Comparison of ENCODE assay signal across 8 cellular contexts in the genomic region with DNA sequence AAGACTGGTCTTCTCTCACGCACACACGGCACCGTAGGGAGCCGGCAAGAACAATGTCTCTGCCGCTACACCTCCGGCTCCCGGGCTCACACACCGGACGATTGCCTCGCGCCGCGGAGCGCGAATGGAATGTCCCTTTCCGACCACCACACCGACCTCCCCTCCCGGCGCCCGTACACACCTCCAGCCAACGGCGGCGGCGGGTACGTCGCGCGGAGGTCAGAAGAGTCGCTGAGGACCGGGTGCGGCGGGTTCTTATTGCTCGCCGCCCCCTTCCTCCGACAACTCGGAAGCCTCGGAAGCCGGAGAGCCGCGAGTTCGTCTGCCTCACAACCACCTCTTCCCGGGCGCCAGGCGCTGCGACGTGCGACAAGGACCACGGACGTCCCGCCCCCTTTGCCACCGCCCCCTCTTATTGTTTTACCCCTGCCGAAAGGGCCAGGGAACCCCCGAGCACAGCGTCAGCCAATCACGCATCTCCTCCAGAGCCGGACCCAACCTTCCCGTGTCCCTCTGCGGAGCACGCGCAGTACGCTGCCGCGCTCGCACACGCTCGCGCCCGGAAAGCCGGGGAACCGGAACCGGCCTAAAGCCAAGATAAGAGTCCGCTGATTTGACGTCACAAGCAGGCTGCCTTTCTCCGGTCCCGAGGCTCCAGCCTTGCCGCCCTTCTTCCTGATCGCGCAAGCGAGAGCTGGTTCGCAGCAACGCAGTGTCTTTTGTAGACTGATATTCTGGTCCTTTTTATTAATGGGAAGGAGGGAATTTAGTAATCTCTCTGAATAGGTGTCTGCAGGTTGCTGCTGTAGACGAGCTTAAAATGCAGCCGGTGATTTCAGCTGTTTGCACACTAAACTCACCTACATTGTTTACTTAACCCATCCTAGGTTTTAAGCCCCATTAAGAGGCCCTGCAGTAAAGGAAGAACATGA. TPM values are rescaled to one million over a fixed set of nuclear protein-coding genes. Genes with fewer than 3 reads are reported as not detected.
A peak's percentile ranks its signal among the peaks of the same experiment; 100 is the strongest.
DNase-seq lines count a peak whose midpoint lies in the region; ATAC-seq and TF ChIP-seq lines count a peak whose summit lies in the region.

G3BP2 (minus strand) TSS at position 385 of the 932 bp plus-strand sequence. CDS start 11,386 bp downstream, outside the sequence.

- H3K4me1 ChIP-seq in Panc1 (ENCODE audit: control insufficient read depth, insufficient read depth, low read length) = peaks cover 25% of the 10 kb centered on the region; the same call in 1 of the 2 replicates
- H3K4me1 ChIP-seq in mucosa of rectum (ENCODE audit: control insufficient read depth in 2 of 2, insufficient read depth in 2 of 2, low read length in 2 of 2) = peaks cover 19 to 21% of the 10 kb centered on the region in 2 donors

- ATAC-seq in GM21723 (IDR thresholded peaks at IDR 0.05; ENCODE audit: unreplicated experiment) (peak; percentile 92), Panc1 (peak; percentile 97)
- ATAC-seq in activated T-cell treated with anti-CD3 and anti-CD28 coated beads, Interleukin-2, amount 50 U/mL, for 4 hours = peak; percentile 91 to 93

- H3K4me3 ChIP-seq in Panc1 (ENCODE audit: low read depth in 2 of 2, low read length in 2 of 2) = peak within 1 kb of the TSS; percentile 94 to 97
- peak within 1 kb of the TSS; percentile 74 to 98 for H3K4me3 ChIP-seq in mucosa of rectum (ENCODE audit: low read length in 2 of 2)

- no peak for TF ChIP-seq CTCF in Panc1 (IDR thresholded peaks at IDR 0.05)

- no TSS peak for BruUV-seq in Panc1 (replicated peaks; lab: Mats Ljungman, UMichigan)

- peaks cover 10% of the 10 kb centered on the region for H3K36me3 ChIP-seq in Panc1 (ENCODE audit: control insufficient read depth, insufficient read depth, low read length)
- no peaks in the 10 kb centered on the region for H3K36me3 ChIP-seq in mucosa of rectum (ENCODE audit: control insufficient read depth in 2 of 2, insufficient read depth in 2 of 2, low read length in 2 of 2)

- peak within 1 kb of the TSS; percentile 93 to 98 for H3K9ac ChIP-seq in mucosa of rectum (ENCODE audit: low read depth in 1 of 2, low read length in 2 of 2)

- no peaks in the 10 kb centered on the region for H3K9me3 ChIP-seq in Panc1 (ENCODE audit: control insufficient read depth, insufficient read depth, low read depth, low read length)
- no peaks in the 10 kb centered on the region for H3K9me3 ChIP-seq in mucosa of rectum (ENCODE audit: control insufficient read depth in 2 of 2, low read length in 2 of 2)

- CTCF ChIA-PET in Panc1 (lab: Charles Lee) = no interaction called here

- intact Hi-C loops in Panc1 (cut with micrococcal nuclease; ENCODE audit: unreplicated experiment) = no loop called here

- peak; percentile 97 for TF ChIP-seq POLR2A in erythroblast (IDR thresholded peaks at IDR 0.05; ENCODE audit: low read length)

- peak within 1 kb of the TSS; percentile 100 for H3K4me3 Mint-ChIP-seq in activated T-cell treated with anti-CD3 and anti-CD28 coated beads, Interleukin-2, amount 50 U/mL, for 4 hours

- POLR2A ChIA-PET in Panc1 (lab: Charles Lee) = interaction anchor here (0.6 to 0.7 kb wide), 3 partner anchors 10 to 55 kb away, joined by 4 to 13 read pairs (median 5); no protein-coding TSS in a partner anchor

- peaks cover 2% of the 10 kb centered on the region for H3K36me3 Mint-ChIP-seq in activated T-cell treated with anti-CD3 and anti-CD28 coated beads, Interleukin-2, amount 50 U/mL, for 4 hours (ENCODE audit: insufficient read depth)

- DNase-seq in DMS53 (lab: John Stamatoyannopoulos, UW) = peak; percentile 99
- DNase-seq in KG1 (lab: John Stamatoyannopoulos, UW) = peak; percentile 92
- DNase-seq in Panc1 (ENCODE audit: low read depth, low spot score) = peak; percentile 91
- peak; percentile 96 for DNase-seq in activated T-cell treated with anti-CD3 and anti-CD28 coated beads, Interleukin-2, amount 50 U/mL, for 4 hours
- DNase-seq in erythroblast (lab: John Stamatoyannopoulos, UW) = peak; percentile 99
- DNase-seq in stimulated activated CD8-positive, alpha-beta memory T cell treated with anti-CD3 and anti-CD28 coated beads, Interleukin-4, amount 100 ng/mL, for 48 hours = peak; percentile 96

- H3K4me1 Mint-ChIP-seq in activated T-cell treated with anti-CD3 and anti-CD28 coated beads, Interleukin-2, amount 50 U/mL, for 4 hours (ENCODE audit: low read depth) = peaks cover 43% of the 10 kb centered on the region

- H3K27me3 Mint-ChIP-seq in activated T-cell treated with anti-CD3 and anti-CD28 coated beads, Interleukin-2, amount 50 U/mL, for 4 hours (ENCODE audit: low read depth) = no peaks in the 10 kb centered on the region

- H3K27ac ChIP-seq in Panc1 (ENCODE audit: low read length) (peak within 1 kb of the TSS; percentile 98), mucosa of rectum (ENCODE audit: low read depth in 2 of 2, low read length in 2 of 2) (peak within 1 kb of the TSS; percentile 97 to 99)

- in situ Hi-C loops in Panc1 (cut with HindIII; ENCODE audit: low pct_unique_long_range_greater_than_20kb, low sequenced_read_pairs) = no loop called here

- H3K27me3 ChIP-seq in Panc1 (ENCODE audit: control insufficient read depth, insufficient read depth, low read length) (no peaks in the 10 kb centered on the region), mucosa of rectum (ENCODE audit: control insufficient read depth in 2 of 2, insufficient read depth in 2 of 2, low read length in 2 of 2) (no peaks in the 10 kb centered on the region)

- H3K9me3 Mint-ChIP-seq in activated T-cell treated with anti-CD3 and anti-CD28 coated beads, Interleukin-2, amount 50 U/mL, for 4 hours = no peaks in the 10 kb centered on the region

RNA-seq across cellular contexts. Expression of gene G3BP2, which starts in this region (rescaled TPM):
- total RNA-seq in Panc1 (2021; ENCODE audit: unreplicated experiment) = 146 TPM
- 57.1 TPM for polyA plus RNA-seq in Panc1 (2012; ENCODE audit: insufficient read length)
- total RNA-seq in activated T-cell treated with anti-CD3 and anti-CD28 coated beads, Interleukin-2, amount 50 U/mL, for 4 hours = 100 to 1,000 TPM; 177 to 196 (median 189) TPM

Comparison
In these comparisons a context has a peak if more than half of its experiments do, and no peak if none do; other contexts are left out.
1. Peak in every context shown above with its lines: DNase-seq, ATAC-seq, H3K4me3 ChIP-seq and H3K27ac ChIP-seq.